In the genomic region with DNA sequence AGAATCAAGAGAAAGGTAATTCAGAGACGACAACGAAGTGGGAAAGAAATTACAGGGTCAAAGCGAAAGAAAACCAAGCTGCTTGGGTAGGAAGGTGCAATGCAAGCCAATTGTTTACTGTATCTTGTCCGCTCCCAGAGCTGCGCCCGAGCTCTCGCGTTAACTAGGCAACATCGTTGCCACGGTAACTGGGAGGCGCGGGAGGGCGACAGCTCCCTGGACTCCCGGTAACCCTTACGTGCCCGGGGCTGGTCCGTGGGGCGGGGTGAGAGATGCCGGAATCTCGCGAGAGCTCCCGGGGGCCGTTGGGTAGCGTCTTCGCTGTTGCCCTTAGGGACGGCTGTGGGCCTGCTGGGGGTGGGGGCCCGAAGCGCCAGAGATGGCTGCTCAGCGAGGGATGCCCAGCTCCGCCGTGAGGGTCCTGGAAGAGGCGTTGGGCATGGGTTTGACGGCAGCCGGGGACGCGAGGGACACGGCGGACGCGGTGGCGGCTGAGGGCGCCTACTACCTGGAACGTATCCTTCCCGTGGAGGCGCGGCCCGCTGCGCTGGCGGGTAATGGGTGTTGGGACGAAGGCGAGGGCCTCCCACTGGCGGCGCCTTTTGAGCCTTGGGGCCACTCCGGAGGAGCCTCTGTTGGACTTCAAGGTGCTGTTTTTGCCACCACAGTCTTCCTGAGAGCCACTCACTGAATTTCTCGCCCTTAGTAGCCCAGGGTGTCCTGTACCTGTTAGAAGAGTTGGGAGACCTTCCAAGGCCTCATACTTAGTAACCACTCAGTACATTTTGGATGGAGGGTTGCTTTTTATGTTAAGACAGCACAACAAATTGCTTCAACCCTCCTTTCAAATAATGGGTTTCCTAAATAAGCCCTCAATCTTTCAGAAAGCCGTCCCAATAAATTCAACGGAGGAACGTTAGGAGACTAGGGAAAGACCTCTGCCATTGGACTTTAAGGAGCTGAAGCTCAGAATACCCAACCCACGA, we compare ENCODE assay signal across 8 cellular contexts. TPM values are rescaled to one million over a fixed set of nuclear protein-coding genes. Genes with fewer than 3 reads are reported as not detected.
DNase-seq lines count a peak whose midpoint lies in the region; ATAC-seq, FAIRE-seq and TF ChIP-seq lines count a peak whose summit lies in the region.

A gene (plus strand): TSS at position 360 of the 986 bp plus-strand sequence.

- H2BK120ac ChIP-seq in mesendoderm (ENCODE audit: low read depth, low read length) = no peak within 1 kb of the TSS

- ATAC-seq in HG03457 (IDR thresholded peaks at IDR 0.05; ENCODE audit: unreplicated experiment) = peak; percentile 100

- no peak within 1 kb of the TSS for H2AK5ac ChIP-seq in mesendoderm (ENCODE audit: low read length)

- no peak within 1 kb of the TSS for H2BK15ac ChIP-seq in mesendoderm (replicated peaks; ENCODE audit: low read depth)

- no peak within 1 kb of the TSS for H3K23ac ChIP-seq in mesendoderm (ENCODE audit: low read length)

- POLR2A ChIA-PET in BJ (lab: Charles Lee) = interaction anchor here (0.8 kb wide), 1 partner anchor 95 kb away, joined by 5 read pairs; no protein-coding TSS in a partner anchor

- no peak within 1 kb of the TSS for H3K4ac ChIP-seq in mesendoderm (ENCODE audit: low read depth, low read length)

- peak within 1 kb of the TSS; percentile 97 for H3K56ac ChIP-seq in mesendoderm (ENCODE audit: low read length)

- H3K18ac ChIP-seq in mesendoderm (ENCODE audit: low read length) = no peak within 1 kb of the TSS

- DNase-seq in BJ (ENCODE audit: low read depth) (peak; percentile 89), GM19239 (ENCODE audit: insufficient read length, low spot score) (peak; percentile 89), NCI-H82 (lab: John Stamatoyannopoulos, UW) (peak; percentile 99), mesendoderm (peak; percentile 99)
- DNase-seq in activated CD8-positive, alpha-beta memory T cell treated with anti-CD3 and anti-CD28 coated beads, Interleukin-2, amount 50 U/mL, for 24 hours (ENCODE audit: extremely low read depth) = peak; percentile 93
- DNase-seq in stimulated activated CD8-positive, alpha-beta memory T cell treated with anti-CD3 and anti-CD28 coated beads, Interleukin-12 subunit alpha, Interleukin-12 subunit beta, amount 100 ng/mL, for 4 hours (ENCODE audit: low read depth) = peak; percentile 88

- H3K4me3 ChIP-seq in BJ (ENCODE audit: low read depth, low read length) (peak within 1 kb of the TSS; percentile 68), mesendoderm (ENCODE audit: low read length) (peak within 1 kb of the TSS; percentile 63)

- CTCF ChIA-PET in BJ (lab: Yijun Ruan, JAX) = interaction anchor here (0.6 to 1.6 kb wide), 4 partner anchors 10 to 508 kb away, joined by 3 to 6 read pairs (median 3); no protein-coding TSS in a partner anchor

- peak; percentile 100 for FAIRE-seq in GM19239 (lab: Jason Lieb, UNC)

- H3K36me3 ChIP-seq in BJ (ENCODE audit: control insufficient read depth, insufficient read depth, low read length) (no peaks in the 10 kb centered on the region), mesendoderm (ENCODE audit: control insufficient read depth, insufficient read depth, low read length) (no peaks in the 10 kb centered on the region)

- H2BK5ac ChIP-seq in mesendoderm (ENCODE audit: low read length) = no peak within 1 kb of the TSS

- H3K9ac ChIP-seq in mesendoderm (ENCODE audit: low read length) = peak within 1 kb of the TSS; percentile 76

- in situ Hi-C loops in endometrial microvascular endothelial cells (cut with HindIII; ENCODE audit: inconsistent ontology term, low pct_unique_long_range_greater_than_20kb, low sequenced_read_pairs) = no loop called here

- H3K4me2 ChIP-seq in mesendoderm (ENCODE audit: low read length) = peak within 1 kb of the TSS; percentile 82

- peaks cover 3% of the 10 kb centered on the region for H3K4me1 ChIP-seq in mesendoderm (ENCODE audit: control insufficient read depth, low read depth, low read length)

- 0 out of 2 replicates have a peak, but pooled peaks have one; percentile 4 for TF ChIP-seq CTCF in BJ (IDR thresholded peaks at IDR 0.05; ENCODE audit: insufficient read depth, low read depth, low read length)

- no peaks in the 10 kb centered on the region for H3K27me3 ChIP-seq in BJ (ENCODE audit: control insufficient read depth, insufficient read depth, low read length)
- H3K27me3 ChIP-seq in mesendoderm (ENCODE audit: insufficient read depth, low read length, poor library complexity) = no peaks in the 10 kb centered on the region

- no peak within 1 kb of the TSS for H4K5ac ChIP-seq in mesendoderm (ENCODE audit: low read length)

- H4K8ac ChIP-seq in mesendoderm (ENCODE audit: low read depth, low read length) = no peak within 1 kb of the TSS

- no peaks in the 10 kb centered on the region for H3K79me2 ChIP-seq in mesendoderm (ENCODE audit: control insufficient read depth, insufficient read depth, low read length)

- no CpG with 5 or more reads among the region's 59 CpGs for WGBS in mesendoderm (ENCODE audit: extremely low coverage, insufficient coverage, low lambda C conversion rate)

- no peaks in the 10 kb centered on the region for H3K79me1 ChIP-seq in mesendoderm (ENCODE audit: low read length)

- H3K27ac ChIP-seq in mesendoderm (ENCODE audit: low read depth, low read length) = no peak within 1 kb of the TSS

RNA-seq across cellular contexts. Expression of the gene that starts here (rescaled TPM):
- 11.0 and 17.1 TPM in 2 replicates for polyA plus RNA-seq in BJ (2011; rRNA removed)
- polyA minus RNA-seq in BJ (2011; rRNA and poly(A)+ RNA removed) = 3.3 and 4.1 TPM in 2 replicates
- 13.3 TPM for total RNA-seq in endometrial microvascular endothelial cells (ENCODE audit: inconsistent ontology term)
- polyA plus RNA-seq in mesendoderm (2013, experiment 1 of 2) = 12.6 TPM
- 12.3 TPM for polyA plus RNA-seq in mesendoderm (2013, experiment 2 of 2)
